Comparison of ENCODE assay signal across 11 cellular contexts in genomic region chr7:27205325-27206280, GRCh38. TPM values are rescaled to one million over a fixed set of nuclear protein-coding genes. Genes with fewer than 3 reads are reported as not detected.
DNase-seq lines count a peak whose midpoint lies in the region; ATAC-seq and TF ChIP-seq lines count a peak whose summit lies in the region.
"Had no signal": no experiment of that assay in that cellular context is flagged by ENCODE, and none has a peak within 500 bp of the region (broad histone marks: within the 10 kb centered on the region; RNA-seq: fewer than 3 reads in every experiment).

No MANE protein-coding gene starts in this region.

- DNase-seq in activated CD4-positive, alpha-beta memory T cell treated with anti-CD3 and anti-CD28 coated beads, Interleukin-2, amount 10 ng/mL, durations not matched to agents 7 days and 5 days: peak; percentile 9
- DNase-seq in activated CD4-positive, alpha-beta memory T cell treated with anti-CD3 and anti-CD28 coated beads for 36 hours: no peak
- DNase-seq in SK-N-MC (ENCODE audit: low read depth, low spot score) (no peak), memory B cell (ENCODE audit: low spot score in 2 of 2) (no peak), smooth muscle cell (lab: John Stamatoyannopoulos, UW; ENCODE audit: unreplicated experiment) (no peak), KG1 (lab: John Stamatoyannopoulos, UW) (no peak)
- DNase-seq in stimulated activated naive CD4-positive, alpha-beta T cell treated with Interleukin-2 at 50 U/mL for 16 hours (lab: John Stamatoyannopoulos, UW): no peak
- DNase-seq: activated naive CD4-positive, alpha-beta T cell treated with Interleukin-2 at 50 U/mL for 16 hours; occipital lobe; RPMI8226 had no signal

- no peaks in the 10 kb centered on the region for H4K20me1 ChIP-seq in smooth muscle cell (ENCODE audit: low read depth)

- H3K9me3 ChIP-seq in SK-N-MC (ENCODE audit: low read depth, low read length): no peaks in the 10 kb centered on the region
- H3K9me3 ChIP-seq in smooth muscle cell (replicated peaks; ENCODE audit: low read depth): no peaks in the 10 kb centered on the region

- peak overlapping the region; percentile 86 for H3K4me2 ChIP-seq in smooth muscle cell

- no peak for TF ChIP-seq CTCF in smooth muscle cell (IDR thresholded peaks at IDR 0.05; ENCODE audit: borderline replicate concordance, insufficient read depth, poor library complexity, severe bottlenecking)

- peaks cover 94% of the 10 kb centered on the region for H3K27me3 Mint-ChIP-seq in activated CD4-positive, alpha-beta memory T cell treated with anti-CD3 and anti-CD28 coated beads, Interleukin-2, amount 10 ng/mL, durations not matched to agents 7 days and 5 days
- peaks cover 88% of the 10 kb centered on the region for H3K27me3 Mint-ChIP-seq in activated CD4-positive, alpha-beta memory T cell treated with anti-CD3 and anti-CD28 coated beads for 36 hours
- H3K27me3 Mint-ChIP-seq in memory B cell: peaks cover 42% of the 10 kb centered on the region

- ATAC-seq in memory B cell (ENCODE audit: low read depth): no peak
- ATAC-seq in HG02852 (IDR thresholded peaks at IDR 0.05; ENCODE audit: unreplicated experiment): no peak

- H3K36me3 ChIP-seq in SK-N-MC (ENCODE audit: insufficient read depth, low read length) (no peaks in the 10 kb centered on the region), smooth muscle cell (ENCODE audit: low read depth) (no peaks in the 10 kb centered on the region)

- no peak overlapping the region for H3K27ac Mint-ChIP-seq in activated CD4-positive, alpha-beta memory T cell treated with anti-CD3 and anti-CD28 coated beads, Interleukin-2, amount 10 ng/mL, durations not matched to agents 7 days and 5 days
- H3K27ac Mint-ChIP-seq in activated CD4-positive, alpha-beta memory T cell treated with anti-CD3 and anti-CD28 coated beads for 36 hours: no peak overlapping the region
- H3K27ac Mint-ChIP-seq in memory B cell: peak overlapping the region; percentile 68

- CTCF ChIA-PET in activated CD4-positive, alpha-beta memory T cell treated with anti-CD3 and anti-CD28 coated beads, Interleukin-2, amount 10 ng/mL, durations not matched to agents 7 days and 5 days (lab: Charles Lee): interaction anchor here (1.2 to 1.6 kb wide), 2 partner anchors 10 to 29 kb away, joined by 3 to 5 read pairs; no protein-coding TSS in a partner anchor
- CTCF ChIA-PET in activated CD4-positive, alpha-beta memory T cell treated with anti-CD3 and anti-CD28 coated beads for 36 hours (lab: Charles Lee): interaction anchor here (0.9 kb wide), 2 partner anchors 9 to 13 kb away, joined by 3 read pairs; no protein-coding TSS in a partner anchor

- intact Hi-C loops in activated CD4-positive, alpha-beta memory T cell treated with anti-CD3 and anti-CD28 coated beads for 36 hours (cut with micrococcal nuclease): no loop called here

- H3K27ac ChIP-seq in SK-N-MC (no peak overlapping the region), smooth muscle cell (ENCODE audit: low read depth) (no peak overlapping the region)

- peaks cover 8% of the 10 kb centered on the region for H3K4me1 ChIP-seq in smooth muscle cell (ENCODE audit: low read depth)

- 5% methylated on average over 52 of the region's 52 CpGs for WGBS in smooth muscle cell (ENCODE audit: low lambda C conversion rate)

- H2AFZ ChIP-seq in smooth muscle cell (ENCODE audit: low read depth): peak overlapping the region; percentile 71

- H3F3A ChIP-seq in smooth muscle cell (ENCODE audit: low read depth): peaks cover 8% of the 10 kb centered on the region

- peaks cover 33% of the 10 kb centered on the region for H3K27me3 ChIP-seq in smooth muscle cell (ENCODE audit: low read depth)

- H3K79me2 ChIP-seq in smooth muscle cell (ENCODE audit: low read depth): peaks cover 66% of the 10 kb centered on the region

- no peak overlapping the region for H3K9ac ChIP-seq in SK-N-MC (ENCODE audit: insufficient read length)
- H3K9ac ChIP-seq in smooth muscle cell (ENCODE audit: low read depth): peak overlapping the region; percentile 18

- H3K36me3 Mint-ChIP-seq in activated CD4-positive, alpha-beta memory T cell treated with anti-CD3 and anti-CD28 coated beads, Interleukin-2, amount 10 ng/mL, durations not matched to agents 7 days and 5 days (ENCODE audit: low read depth): no peaks in the 10 kb centered on the region
- no peaks in the 10 kb centered on the region for H3K36me3 Mint-ChIP-seq in activated CD4-positive, alpha-beta memory T cell treated with anti-CD3 and anti-CD28 coated beads for 36 hours
- no peaks in the 10 kb centered on the region for H3K36me3 Mint-ChIP-seq in memory B cell

- H3K4me3 Mint-ChIP-seq in activated CD4-positive, alpha-beta memory T cell treated with anti-CD3 and anti-CD28 coated beads, Interleukin-2, amount 10 ng/mL, durations not matched to agents 7 days and 5 days: no peak overlapping the region
- H3K4me3 Mint-ChIP-seq in activated CD4-positive, alpha-beta memory T cell treated with anti-CD3 and anti-CD28 coated beads for 36 hours: no peak overlapping the region
- H3K4me3 Mint-ChIP-seq in memory B cell: no peak overlapping the region

- H3K4me3 ChIP-seq in SK-N-MC (peak overlapping the region; percentile 47; the same call in 1 of the 2 replicates), smooth muscle cell (peak overlapping the region; percentile 56)

- no peaks in the 10 kb centered on the region for H3K9me3 Mint-ChIP-seq in activated CD4-positive, alpha-beta memory T cell treated with anti-CD3 and anti-CD28 coated beads, Interleukin-2, amount 10 ng/mL, durations not matched to agents 7 days and 5 days
- H3K9me3 Mint-ChIP-seq in activated CD4-positive, alpha-beta memory T cell treated with anti-CD3 and anti-CD28 coated beads for 36 hours: no peaks in the 10 kb centered on the region
- no peaks in the 10 kb centered on the region for H3K9me3 Mint-ChIP-seq in memory B cell

- POLR2A ChIA-PET in activated CD4-positive, alpha-beta memory T cell treated with anti-CD3 and anti-CD28 coated beads, Interleukin-2, amount 10 ng/mL, durations not matched to agents 7 days and 5 days (lab: Charles Lee): interaction anchor here (1.0 kb wide), 1 partner anchor 16 kb away, joined by 3 read pairs; no protein-coding TSS in a partner anchor
- POLR2A ChIA-PET in activated CD4-positive, alpha-beta memory T cell treated with anti-CD3 and anti-CD28 coated beads for 36 hours (lab: Charles Lee): no interaction called here

- H3K4me1 Mint-ChIP-seq in activated CD4-positive, alpha-beta memory T cell treated with anti-CD3 and anti-CD28 coated beads, Interleukin-2, amount 10 ng/mL, durations not matched to agents 7 days and 5 days: peaks cover 24% of the 10 kb centered on the region
- H3K4me1 Mint-ChIP-seq in activated CD4-positive, alpha-beta memory T cell treated with anti-CD3 and anti-CD28 coated beads for 36 hours (ENCODE audit: low read depth): peaks cover 30% of the 10 kb centered on the region
- H3K4me1 Mint-ChIP-seq in memory B cell: peaks cover 13% of the 10 kb centered on the region

RNA-seq across cellular contexts. Expression of gene HOXA13, which starts 5.7 kb away (rescaled TPM):
- not detected for total RNA-seq in activated CD4-positive, alpha-beta memory T cell treated with anti-CD3 and anti-CD28 coated beads, Interleukin-2, amount 10 ng/mL, durations not matched to agents 7 days and 5 days
- not detected for total RNA-seq in activated CD4-positive, alpha-beta memory T cell treated with anti-CD3 and anti-CD28 coated beads for 36 hours
- total RNA-seq in smooth muscle cell: 14.2 and 21.6 TPM in 2 replicates
- polyA plus RNA-seq in smooth muscle cell: 6.2 and 10.0 TPM in 2 replicates
- total RNA-seq: occipital lobe had no signal

RNA-seq across cellular contexts. Expression of gene HOXA11, which starts 20.6 kb away (rescaled TPM):
- total RNA-seq in activated CD4-positive, alpha-beta memory T cell treated with anti-CD3 and anti-CD28 coated beads, Interleukin-2, amount 10 ng/mL, durations not matched to agents 7 days and 5 days: not detected
- not detected for total RNA-seq in activated CD4-positive, alpha-beta memory T cell treated with anti-CD3 and anti-CD28 coated beads for 36 hours
- total RNA-seq in smooth muscle cell: 18.2 and 20.3 TPM in 2 replicates
- polyA plus RNA-seq in smooth muscle cell: 25.2 and 27.7 TPM in 2 replicates
- total RNA-seq: occipital lobe had no signal

RNA-seq across cellular contexts. Expression of gene HOXA10, which starts 31.5 kb away (rescaled TPM):
- total RNA-seq in activated CD4-positive, alpha-beta memory T cell treated with anti-CD3 and anti-CD28 coated beads, Interleukin-2, amount 10 ng/mL, durations not matched to agents 7 days and 5 days: not detected
- total RNA-seq in activated CD4-positive, alpha-beta memory T cell treated with anti-CD3 and anti-CD28 coated beads for 36 hours: not detected
- 35.7 and 53.6 TPM in 2 replicates for total RNA-seq in smooth muscle cell
- 37.6 and 39.4 TPM in 2 replicates for polyA plus RNA-seq in smooth muscle cell
- total RNA-seq: occipital lobe had no signal

RNA-seq across cellular contexts. Expression of gene EVX1, which starts 37.0 kb away (rescaled TPM):
- not detected for total RNA-seq in activated CD4-positive, alpha-beta memory T cell treated with anti-CD3 and anti-CD28 coated beads, Interleukin-2, amount 10 ng/mL, durations not matched to agents 7 days and 5 days
- total RNA-seq in activated CD4-positive, alpha-beta memory T cell treated with anti-CD3 and anti-CD28 coated beads for 36 hours: not detected
- 0.18 and 0.36 TPM in 2 replicates for total RNA-seq in smooth muscle cell
- 2.0 and 2.6 TPM in 2 replicates for polyA plus RNA-seq in smooth muscle cell
- total RNA-seq: occipital lobe had no signal

RNA-seq across cellular contexts. Expression of gene HOXA9, which starts 40.3 kb away (rescaled TPM):
- not detected for total RNA-seq in activated CD4-positive, alpha-beta memory T cell treated with anti-CD3 and anti-CD28 coated beads, Interleukin-2, amount 10 ng/mL, durations not matched to agents 7 days and 5 days
- total RNA-seq in activated CD4-positive, alpha-beta memory T cell treated with anti-CD3 and anti-CD28 coated beads for 36 hours: under 1 TPM in 1 of 2 experiments, not detected in 1; 0.19 TPM
- total RNA-seq in smooth muscle cell: 22.9 and 35.8 TPM in 2 replicates
- 12.6 and 19.2 TPM in 2 replicates for polyA plus RNA-seq in smooth muscle cell
- total RNA-seq: occipital lobe had no signal

Comparison
In these comparisons a context has a peak if more than half of its experiments do, and no peak if none do; other contexts are left out.
1. RNA of gene HOXA13, which starts 5.7 kb away (total RNA-seq): 14.2 to 21.6 TPM in smooth muscle cell; not detected in activated CD4-positive, alpha-beta memory T cell treated with anti-CD3 and anti-CD28 coated beads, Interleukin-2, amount 10 ng/mL, durations not matched to agents 7 days and 5 days and not detected in activated CD4-positive, alpha-beta memory T cell treated with anti-CD3 and anti-CD28 coated beads for 36 hours; every median in the first group is over 10 times any median in the second.
2. RNA of gene HOXA11, which starts 20.6 kb away (total RNA-seq): 18.2 to 20.3 TPM in smooth muscle cell; not detected in activated CD4-positive, alpha-beta memory T cell treated with anti-CD3 and anti-CD28 coated beads for 36 hours and not detected in activated CD4-positive, alpha-beta memory T cell treated with anti-CD3 and anti-CD28 coated beads, Interleukin-2, amount 10 ng/mL, durations not matched to agents 7 days and 5 days; every median in the first group is over 10 times any median in the second.
3. RNA of gene HOXA10, which starts 31.5 kb away (total RNA-seq): 35.7 to 53.6 TPM in smooth muscle cell; not detected in activated CD4-positive, alpha-beta memory T cell treated with anti-CD3 and anti-CD28 coated beads for 36 hours and not detected in activated CD4-positive, alpha-beta memory T cell treated with anti-CD3 and anti-CD28 coated beads, Interleukin-2, amount 10 ng/mL, durations not matched to agents 7 days and 5 days; every median in the first group is over 10 times any median in the second.